In the genomic region with DNA sequence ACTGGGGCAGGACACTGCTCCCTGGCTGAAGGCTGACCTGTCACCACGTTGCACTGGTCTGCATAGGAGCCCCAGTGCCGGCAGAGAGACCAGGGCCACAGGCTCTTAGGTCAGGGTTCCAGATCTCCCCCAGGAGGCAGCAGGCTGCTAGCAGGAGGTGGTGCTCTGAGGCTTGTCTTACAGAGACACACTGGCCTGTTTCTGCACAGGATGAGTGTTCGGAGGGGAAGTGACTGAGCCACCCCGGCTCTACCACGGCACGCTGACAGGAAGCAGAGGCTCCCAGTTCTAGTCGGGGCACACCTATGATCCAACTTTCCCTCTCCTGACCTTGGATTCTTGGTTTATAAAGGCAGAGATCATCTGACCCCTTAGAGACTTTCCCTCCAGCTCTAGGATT, we compare ENCODE assay signal across 9 cellular contexts. TPM values are rescaled to one million over a fixed set of nuclear protein-coding genes. Genes with fewer than 3 reads are reported as not detected.
DNase-seq lines count a peak whose midpoint lies in the region; ATAC-seq, FAIRE-seq and TF ChIP-seq lines count a peak whose summit lies in the region.
"Had no signal": no experiment of that assay in that cellular context is flagged by ENCODE, and none has a peak within 500 bp of the region (broad histone marks: within the 10 kb centered on the region; RNA-seq: fewer than 3 reads in every experiment).

No MANE protein-coding gene starts in this region.

- H3K4me1 Mint-ChIP-seq in CD4-positive, alpha-beta T cell (ENCODE audit: low read depth): peaks cover 68% of the 10 kb centered on the region

- TF ChIP-seq CTCF in CD4-positive, alpha-beta T cell (IDR thresholded peaks at IDR 0.05): no peak
- TF ChIP-seq CTCF in spleen (IDR thresholded peaks at IDR 0.05 in 8 of 11, conservative IDR thresholded peaks at IDR 0.05 in 3 of 11): no peak
- TF ChIP-seq CTCF in D721Med (IDR thresholded peaks at IDR 0.05; ENCODE audit: insufficient read depth, missing control alignments): no peak

- peak overlapping the region; percentile 57 for H3K27ac ChIP-seq in CD4-positive, alpha-beta T cell (ENCODE audit: low read depth, low read length)
- H3K27ac ChIP-seq in spleen (peak overlapping the region in 7 of 8 donors; percentile 20 to 73 (median 54)), aorta (ENCODE audit: low read depth in 1 of 2, low read length in 2 of 2) (no peak overlapping the region)

- no peaks in the 10 kb centered on the region for H3K9me3 ChIP-seq in CD4-positive, alpha-beta T cell (ENCODE audit: control insufficient read depth, low read length)
- no peaks in the 10 kb centered on the region for H3K9me3 ChIP-seq in spleen
- H3K9me3 ChIP-seq in aorta (ENCODE audit: control insufficient read depth, low read length): no peaks in the 10 kb centered on the region

- peaks cover 55% of the 10 kb centered on the region for H3K36me3 Mint-ChIP-seq in CD4-positive, alpha-beta T cell (ENCODE audit: low read depth)

- H3K27ac Mint-ChIP-seq in CD4-positive, alpha-beta T cell: peak overlapping the region; percentile 86

- no peaks in the 10 kb centered on the region for H3K9me3 Mint-ChIP-seq in CD4-positive, alpha-beta T cell

- peak overlapping the region; percentile 78 for H3K4me3 Mint-ChIP-seq in CD4-positive, alpha-beta T cell

- H3K36me3 ChIP-seq in spleen (peaks cover 0 to 56% (median 25%) of the 10 kb centered on the region in 6 donors), aorta (ENCODE audit: control insufficient read depth in 1 of 2, insufficient read depth in 2 of 2, low read length in 1 of 2) (peaks cover 0 to 2% of the 10 kb centered on the region in 2 donors)

- no peaks in the 10 kb centered on the region for H3K27me3 Mint-ChIP-seq in CD4-positive, alpha-beta T cell

- H3K4me1 ChIP-seq in spleen (peaks cover 22 to 63% (median 45%) of the 10 kb centered on the region in 6 donors), aorta (ENCODE audit: control insufficient read depth in 1 of 2, insufficient read depth in 2 of 2, low read length in 2 of 2) (no peaks in the 10 kb centered on the region)

- FAIRE-seq in D721Med (lab: Jason Lieb, UNC): no peak

- peak; percentile 35 to 70 (median 54) for DNase-seq in CD4-positive, alpha-beta T cell
- DNase-seq in SKM-1 treated with dmso at 0.1 percent for 144 hours (lab: John Stamatoyannopoulos, UW; ENCODE audit: unreplicated experiment): peak; percentile 38
- peak; percentile 59 for DNase-seq in activated effector memory CD4-positive, alpha-beta T cell treated with Interleukin-2 at 50 U/mL for 16 hours
- DNase-seq in spleen: peak; percentile 86
- no peak for DNase-seq in putamen (ENCODE audit: low spot score)
- DNase-seq in D721Med (ENCODE audit: insufficient read length, low spot score): no peak
- no peak for DNase-seq in aorta
- DNase-seq: NCI-H446 had no signal

- CTCF ChIA-PET in CD4-positive, alpha-beta T cell (lab: Charles Lee): no interaction called here

- POLR2A ChIA-PET in CD4-positive, alpha-beta T cell (lab: Charles Lee): interaction anchor here (1.0 to 1.3 kb wide), 2 partner anchors 22 to 102 kb away, joined by 3 read pairs; a partner anchor contains a TSS

- peak; percentile 62 for ATAC-seq in CD4-positive, alpha-beta T cell (ENCODE audit: poor library complexity)
- ATAC-seq in aorta (ENCODE audit: low FRiP score) (no peak), HG03378 (IDR thresholded peaks at IDR 0.05; ENCODE audit: unreplicated experiment) (no peak)

- intact Hi-C loops in CD4-positive, alpha-beta T cell (cut with DNase I, micrococcal nuclease): loop anchor here (10.0 kb wide), 2 partner anchors 411 to 489 kb away; a partner anchor contains a TSS
- intact Hi-C loops in spleen (cut with DNase I; ENCODE audit: low total_unique reads) (loop anchor here (10.0 kb wide), 1 partner anchor 459 kb away; no protein-coding TSS in a partner anchor), aorta (cut with DNase I) (no loop called here)

- no peak overlapping the region for H3K4me3 ChIP-seq in spleen
- no peak overlapping the region for H3K4me3 ChIP-seq in aorta (ENCODE audit: low read length in 2 of 2)

- TF ChIP-seq POLR2A in spleen (IDR thresholded peaks at IDR 0.05): no peak

- no peaks in the 10 kb centered on the region for H3K27me3 ChIP-seq in CD4-positive, alpha-beta T cell (ENCODE audit: control insufficient read depth, insufficient read depth, low read length)
- no peaks in the 10 kb centered on the region for H3K27me3 ChIP-seq in spleen (replicated peaks in 1 of 7)
- H3K27me3 ChIP-seq in aorta (ENCODE audit: control insufficient read depth in 1 of 2, insufficient read depth in 2 of 2, low read length in 1 of 2): no peaks in the 10 kb centered on the region

- 3 to 32% (median 11%) methylated on average over 5 to 7 of the region's 7 CpGs for WGBS in spleen, 5 donors
- 66 to 69% methylated on average over 7 of the region's 7 CpGs for WGBS in aorta, 2 donors

RNA-seq across cellular contexts. Expression of a gene that starts 8.6 kb away (rescaled TPM):
- total RNA-seq in CD4-positive, alpha-beta T cell: 1 to 10 TPM in 1 of 2 experiments, under 1 TPM in 1; 0.66 to 1.6 TPM
- total RNA-seq in spleen: 1 to 10 TPM in 2 of 7 donors, under 1 TPM in 5; 0.13 to 1.7 (median 0.89) TPM
- polyA plus RNA-seq in spleen: 1 to 10 TPM in 2 of 3 donors, under 1 TPM in 1; 0.37 to 1.2 (median 1.0) TPM
- 10 to 100 TPM; 16.3 to 18.6 TPM for total RNA-seq in aorta
- polyA plus RNA-seq in aorta: 10 to 100 TPM in 1 of 2 donors, 1 to 10 TPM in 1; 4.8 to 32.0 TPM

Comparison
In these comparisons a context has a peak if more than half of its experiments do, and no peak if none do; other contexts are left out.
1. DNase-seq: peak in CD4-positive, alpha-beta T cell (10 of 10), SKM-1 treated with dmso at 0.1 percent for 144 hours (single experiment), activated effector memory CD4-positive, alpha-beta T cell treated with Interleukin-2 at 50 U/mL for 16 hours (single experiment) and spleen (single experiment); none in putamen (single experiment), D721Med (single experiment) and aorta (0 of 2).
2. H3K27ac ChIP-seq: peak in CD4-positive, alpha-beta T cell (single experiment) and spleen (7 of 8); none in aorta (0 of 2).
3. RNA of a gene that starts 8.6 kb away (total RNA-seq): 16.3 to 18.6 TPM in aorta; 0.66 to 1.6 TPM in CD4-positive, alpha-beta T cell and 0.13 to 1.7 TPM in spleen; every median in the first group is over 4 times any median in the second.
4. intact Hi-C loops: an anchor here in CD4-positive, alpha-beta T cell (10.0 kb wide) and spleen (10.0 kb wide); none called in aorta.